ENCODE assay signal across 1 cellular context in genomic region chr3:57233799-57234198, GRCh38.
TF ChIP-seq lines count a peak whose summit lies in the region.

No MANE protein-coding gene starts in this region.

TF ChIP-seq in HepG2, 621 proteins besides CTCF, POLR2A, EP300 and RAD21 (continued from another document):
- TF ChIP-seq HMGXB3 (CRISPR knock-in tag; IDR thresholded peaks at IDR 0.05; ENCODE audit: borderline replicate concordance) (no peak), CHD2 (IDR thresholded peaks at IDR 0.05; ENCODE audit: low read depth, low read length) (no peak), MZF1 (CRISPR knock-in tag; IDR thresholded peaks at IDR 0.05; ENCODE audit: borderline replicate concordance) (no peak)
